14 cellular contexts compared by ENCODE assay signal in the genomic region with DNA sequence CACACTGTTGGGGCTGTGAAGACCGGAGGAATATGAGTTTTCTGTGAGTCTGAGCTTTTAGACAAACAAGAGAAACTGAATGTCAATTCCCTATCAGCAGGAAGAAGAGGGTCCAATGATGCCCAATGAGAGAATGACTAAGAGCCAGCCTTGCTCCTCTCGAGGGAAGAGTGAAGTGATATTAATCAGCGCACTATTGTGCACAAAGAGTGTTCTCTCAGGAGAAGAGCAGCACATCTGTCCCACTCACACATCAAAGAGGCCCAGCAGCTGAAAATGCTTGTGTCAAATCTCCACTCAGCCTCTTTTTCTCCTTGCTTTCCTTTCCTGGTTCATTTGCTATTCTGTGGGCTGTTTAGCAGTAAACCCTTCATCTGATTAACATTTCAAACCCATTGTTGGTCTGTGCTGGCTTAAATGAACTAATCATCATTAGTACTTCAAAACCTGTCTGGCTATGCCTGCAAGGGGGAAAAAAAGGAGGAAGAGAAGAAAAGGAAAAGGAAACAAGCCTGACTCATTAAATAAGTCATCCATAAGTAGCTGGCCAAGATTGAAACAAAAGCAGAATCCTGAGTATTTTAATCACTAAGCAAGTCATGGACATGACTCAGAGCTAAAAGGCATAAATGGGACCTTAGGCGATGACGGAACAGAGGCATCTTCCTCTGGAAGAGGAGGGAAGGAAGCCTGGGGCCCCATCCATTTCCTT.
DNase-seq lines count a peak whose midpoint lies in the region; ATAC-seq and TF ChIP-seq lines count a peak whose summit lies in the region.
"Had no signal": no experiment of that assay in that cellular context is flagged by ENCODE, and none has a peak within 500 bp of the region (broad histone marks: within the 10 kb centered on the region; RNA-seq: fewer than 3 reads in every experiment).

No MANE protein-coding gene starts in this region.

- peak; percentile 95 for ATAC-seq in RWPE2 (ENCODE audit: low read depth)
- ATAC-seq: activated CD8-positive, alpha-beta T cell treated with anti-CD3 and anti-CD28 coated beads, Interleukin-2, amount 10 ng/mL, durations not matched to agents 7 days and 5 days; activated naive CD8-positive, alpha-beta T cell treated with anti-CD3 and anti-CD28 coated beads, Interleukin-2, amount 50 U/mL, for 24 hours; T-cell had no signal

- intact Hi-C loops in spleen (cut with DNase I; ENCODE audit: low total_unique reads): no loop called here

- H3K4me3 ChIP-seq in RWPE2 (ENCODE audit: severe bottlenecking): no peak overlapping the region
- H3K4me3 ChIP-seq in spleen: no peak overlapping the region

- H3K4me1 ChIP-seq in RWPE2 (ENCODE audit: insufficient read depth, poor library complexity, severe bottlenecking) (peaks cover 31% of the 10 kb centered on the region), spleen (no peaks in the 10 kb centered on the region)

- DNase-seq in NCI-H345 (lab: John Stamatoyannopoulos, UW) (peak; percentile 22), NCI-H345 treated with DMSO at 0.1 percent for 48 hours (lab: John Stamatoyannopoulos, UW; ENCODE audit: unreplicated experiment) (no peak), RWPE2 (ENCODE audit: low spot score) (no peak), fibroblast of the conjunctiva (ENCODE audit: low read depth) (peak; percentile 68), smooth muscle cell of the brain vasculature (ENCODE audit: low read depth, low spot score) (peak; percentile 13), spleen (no peak), OCI-M1 (lab: John Stamatoyannopoulos, UW) (no peak), HUDEP-2 (lab: John Stamatoyannopoulos, UW; ENCODE audit: unreplicated experiment in 76 of 76) (no peak)
- DNase-seq: activated CD8-positive, alpha-beta T cell treated with anti-CD3 and anti-CD28 coated beads, Interleukin-2, amount 10 ng/mL, durations not matched to agents 7 days and 5 days; activated naive CD8-positive, alpha-beta T cell treated with anti-CD3 and anti-CD28 coated beads, Interleukin-2, amount 50 U/mL, for 24 hours; erythroblast; midbrain; NCI-H69; T-cell had no signal

- H3K36me3 ChIP-seq in RWPE2 (ENCODE audit: low read depth) (no peaks in the 10 kb centered on the region), spleen (no peaks in the 10 kb centered on the region)

- 66 to 77% (median 75%) methylated on average over 5 of the region's 5 CpGs for whole genome bisulfite sequencing in spleen, 5 donors

- H3K9me3 ChIP-seq in RWPE2 (ENCODE audit: severe bottlenecking) (no peaks in the 10 kb centered on the region), spleen (no peaks in the 10 kb centered on the region)

- no peaks in the 10 kb centered on the region for H3K27me3 ChIP-seq in RWPE2 (ENCODE audit: insufficient read depth, poor library complexity, severe bottlenecking)
- H3K27me3 ChIP-seq in spleen (replicated peaks in 1 of 7): no peaks in the 10 kb centered on the region

- H3K27ac ChIP-seq in RWPE2 (ENCODE audit: poor library complexity, severe bottlenecking) (peak overlapping the region; percentile 82), spleen (no peak overlapping the region)

- TF ChIP-seq POLR2A in spleen (IDR thresholded peaks at IDR 0.05): no peak

- TF ChIP-seq CTCF in RWPE2 (IDR thresholded peaks at IDR 0.05; ENCODE audit: poor library complexity, severe bottlenecking) (no peak), spleen (IDR thresholded peaks at IDR 0.05 in 8 of 11, conservative IDR thresholded peaks at IDR 0.05 in 3 of 11) (no peak)

Comparison
In these comparisons a context has a peak if more than half of its experiments do, and no peak if none do; other contexts are left out.
1. DNase-seq: peak in NCI-H345 (single experiment), fibroblast of the conjunctiva (single experiment) and smooth muscle cell of the brain vasculature (single experiment); none in NCI-H345 treated with DMSO at 0.1 percent for 48 hours (single experiment), RWPE2 (single experiment), spleen (single experiment), OCI-M1 (single experiment) and HUDEP-2 (0 of 76).